In genomic region chr3:149274220-149274619, GRCh38 we compare ENCODE assay signal across 1 cellular context.
TF ChIP-seq lines count a peak whose summit lies in the region.

No MANE protein-coding gene starts in this region.

TF ChIP-seq in GM23338, 12 proteins besides CTCF, POLR2A, EP300 and RAD21 (continued from another document):
- no peak for TF ChIP-seq ETS1 (IDR thresholded peaks at IDR 0.05)
